In the genomic region with DNA sequence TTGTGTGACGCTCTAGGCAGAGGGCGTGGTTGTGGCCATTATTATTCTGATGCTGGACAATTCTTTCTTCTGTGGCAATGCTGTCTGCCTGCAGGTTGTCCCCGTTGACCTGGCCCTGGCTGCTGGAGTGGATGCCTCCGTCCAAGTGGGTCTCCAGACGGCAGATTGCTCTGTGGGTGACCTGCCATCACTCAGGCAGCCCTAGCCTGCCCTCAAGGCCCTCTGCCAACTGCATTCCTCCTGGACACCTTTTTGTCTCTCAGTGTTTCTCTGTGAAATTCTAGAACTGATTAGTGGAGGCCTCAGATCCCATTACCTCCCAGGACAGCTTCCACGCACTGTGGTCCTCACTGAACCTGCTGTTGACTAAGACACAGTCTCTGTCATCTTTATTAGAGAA, we compare ENCODE assay signal across 27 cellular contexts.
"Had no signal": no experiment of that assay in that cellular context is flagged by ENCODE, and none has a peak within 500 bp of the region (broad histone marks: within the 10 kb centered on the region; RNA-seq: fewer than 3 reads in every experiment).

No MANE protein-coding gene starts in this region.

- H3K27me3 Mint-ChIP-seq: activated naive CD4-positive, alpha-beta T cell treated with anti-CD3 and anti-CD28 coated beads, Interleukin-2, amount 50 U/mL, for 24 hours had no signal

- DNase-seq: activated CD4-positive, alpha-beta T cell treated with anti-CD3 and anti-CD28 coated beads for 48 hours; activated CD4-positive, alpha-beta T cell treated with anti-CD3 and anti-CD28 coated beads, Interleukin-2, amount 50 U/mL, for 48 hours; activated CD4-positive, CD25-positive, alpha-beta regulatory T cell treated with anti-CD3 and anti-CD28 coated beads, Interleukin-2, amount 50 U/mL, for 72 hours; activated effector memory CD4-positive, alpha-beta T cell treated with Interleukin-2 at 50 U/mL for 16 hours; activated naive CD4-positive, alpha-beta T cell; activated T-cell treated with anti-CD3 and anti-CD28 coated beads, Interleukin-2, amount 50 U/mL, for 1 hour; aorta; body of pancreas; central memory CD4-positive, alpha-beta T cell; MG63; MV-4-11; NCI-H1092 treated with DMSO at 0.1 percent for 48 hours; NCI-H1417 treated with DMSO at 0.1 percent for 48 hours; NCI-H1694; NCI-H2029; NCI-H2107; NCI-H2171 treated with DMSO at 0.1 percent for 48 hours; NCI-H226; NCI-H526; NCI-H774; OCI-M1; Right ventricle myocardium superior; SJCRH30; SK-N-SH had no signal

- H3K4me3 ChIP-seq: body of pancreas, MG63, SJCRH30 had no signal

- H3K9me3 Mint-ChIP-seq: activated naive CD4-positive, alpha-beta T cell treated with anti-CD3 and anti-CD28 coated beads, Interleukin-2, amount 50 U/mL, for 24 hours had no signal

- H3K4me3 Mint-ChIP-seq: activated naive CD4-positive, alpha-beta T cell treated with anti-CD3 and anti-CD28 coated beads, Interleukin-2, amount 50 U/mL, for 24 hours had no signal

- H3K9ac ChIP-seq: SK-N-SH had no signal

- H3K4me1 ChIP-seq: body of pancreas had no signal

- H3K4me2 ChIP-seq: SK-N-SH had no signal

- H3K9me3 ChIP-seq: body of pancreas, MG63, SJCRH30, SK-N-SH had no signal

- H3K27me3 ChIP-seq: body of pancreas, MG63, SJCRH30 had no signal

- ATAC-seq: body of pancreas, Panc1 had no signal

- H3K27ac ChIP-seq: body of pancreas, RWPE1, SJCRH30 had no signal

- H3K36me3 ChIP-seq: SJCRH30 had no signal

- H3K27ac Mint-ChIP-seq: activated naive CD4-positive, alpha-beta T cell treated with anti-CD3 and anti-CD28 coated beads, Interleukin-2, amount 50 U/mL, for 24 hours had no signal
